Comparison of ENCODE assay signal across 8 cellular contexts in the genomic region with DNA sequence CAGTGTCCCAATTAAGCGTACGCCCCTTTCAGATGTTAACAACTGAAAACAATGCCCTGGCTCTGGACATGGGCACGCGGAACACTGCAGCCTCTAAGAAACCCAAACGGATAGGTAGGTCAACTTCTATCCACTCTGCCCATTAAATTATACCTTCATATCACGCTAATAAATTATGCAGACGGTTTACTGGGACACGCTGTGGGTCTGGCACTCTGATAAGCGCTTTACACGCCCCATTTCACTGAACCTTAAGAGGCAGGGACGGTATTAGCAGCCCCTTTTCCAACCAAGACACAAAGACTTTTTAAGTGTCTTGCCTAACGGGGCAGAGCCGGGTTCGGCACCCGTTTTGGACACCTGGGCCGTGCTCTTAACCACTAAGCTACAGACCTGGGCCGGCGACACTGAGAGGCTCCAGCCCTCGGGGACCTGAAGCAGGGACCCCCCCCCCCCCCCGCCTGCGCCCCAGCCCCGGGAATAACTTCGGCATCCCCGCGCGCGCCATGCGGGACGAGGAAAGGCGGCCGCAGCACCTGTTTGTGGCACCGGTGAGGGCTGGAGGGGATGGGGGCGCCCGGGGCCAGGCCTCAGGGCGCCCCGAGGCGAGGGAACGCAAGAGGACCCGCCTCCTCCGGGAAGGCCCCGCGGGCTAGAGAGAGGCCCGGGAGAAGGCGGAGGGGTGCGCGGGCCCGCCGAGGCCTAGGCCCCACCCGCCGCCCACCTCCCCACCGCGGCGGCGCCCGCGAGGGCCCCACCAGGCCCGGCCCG. TPM values are rescaled to one million over a fixed set of nuclear protein-coding genes. Genes with fewer than 3 reads are reported as not detected.
DNase-seq lines count a peak whose midpoint lies in the region; ATAC-seq, FAIRE-seq and TF ChIP-seq lines count a peak whose summit lies in the region.

No MANE protein-coding gene starts in this region.

- FAIRE-seq in GM19239 (lab: Jason Lieb, UNC) = peak; percentile 11

- H3K36me3 ChIP-seq in HUES48 (ENCODE audit: control insufficient read depth, insufficient read depth, low read length) = peaks cover 7% of the 10 kb centered on the region

- H3K27me3 ChIP-seq in HUES48 (ENCODE audit: control insufficient read depth, insufficient read depth, low read length) = no peaks in the 10 kb centered on the region

- H3K4me1 ChIP-seq in HUES48 (ENCODE audit: control insufficient read depth, insufficient read depth, low read length) = peaks cover 9% of the 10 kb centered on the region; the same call in 1 of the 2 replicates

- TF ChIP-seq CTCF in endothelial cell (IDR thresholded peaks at IDR 0.05; ENCODE audit: unreplicated experiment) = no peak
- no peak for TF ChIP-seq CTCF in nephron (IDR thresholded peaks at IDR 0.05; ENCODE audit: unreplicated experiment in 3 of 3)

- peak overlapping the region; percentile 79 for H3K27ac Mint-ChIP-seq in endothelial cell (ENCODE audit: unreplicated experiment)
- peak overlapping the region; percentile 77 to 95 (median 92) for H3K27ac Mint-ChIP-seq in nephron

- H3K27ac ChIP-seq in HUES48 (ENCODE audit: low read depth, low read length) = peak overlapping the region; percentile 88

- H3K4me1 Mint-ChIP-seq in endothelial cell (ENCODE audit: unreplicated experiment) (peaks cover 25% of the 10 kb centered on the region), nephron (peaks cover 22% of the 10 kb centered on the region)

- H3K27me3 Mint-ChIP-seq in endothelial cell (ENCODE audit: unreplicated experiment) (peaks cover 14% of the 10 kb centered on the region), nephron (ENCODE audit: low read depth) (peaks cover 3% of the 10 kb centered on the region)

- H3K9me3 ChIP-seq in HUES48 (ENCODE audit: control insufficient read depth, insufficient read depth, low read length) = no peaks in the 10 kb centered on the region

- peak overlapping the region; percentile 75 for H3K9ac ChIP-seq in HUES48 (ENCODE audit: low read depth, low read length)

- H3K9me3 Mint-ChIP-seq in endothelial cell (ENCODE audit: unreplicated experiment) (no peaks in the 10 kb centered on the region), nephron (no peaks in the 10 kb centered on the region)

- H3K4me3 ChIP-seq in HUES48 (ENCODE audit: low read depth, low read length) = peak overlapping the region; percentile 96

- no peak for ATAC-seq in GM18909 (IDR thresholded peaks at IDR 0.05; ENCODE audit: poor library complexity, unreplicated experiment)

- H3K36me3 Mint-ChIP-seq in endothelial cell (ENCODE audit: low read depth, unreplicated experiment) = peaks cover 7% of the 10 kb centered on the region
- peaks cover 6% of the 10 kb centered on the region for H3K36me3 Mint-ChIP-seq in nephron (ENCODE audit: low read depth)

- DNase-seq in AG08396 (ENCODE audit: low spot score) (peak; percentile 55), GM19239 (ENCODE audit: insufficient read length, low spot score) (no peak), endothelial cell (ENCODE audit: low spot score) (no peak), ureter (ENCODE audit: low spot score) (peak; percentile 45)
- peak; percentile 39 for DNase-seq in activated CD4-positive, CD25-positive, alpha-beta regulatory T cell treated with anti-CD3 and anti-CD28 coated beads, Interleukin-2, amount 50 U/mL, for 72 hours

- peak overlapping the region; percentile 93 for H3K4me3 Mint-ChIP-seq in endothelial cell (ENCODE audit: unreplicated experiment)
- peak overlapping the region; percentile 86 to 93 (median 92) for H3K4me3 Mint-ChIP-seq in nephron

RNA-seq across cellular contexts. Expression of a gene that starts 0.6 kb away (rescaled TPM):
- total RNA-seq in endothelial cell (ENCODE audit: unreplicated experiment) = 115 TPM
- total RNA-seq in ureter = 88.1 TPM

RNA-seq across cellular contexts. Expression of a gene that starts 31.7 kb away (rescaled TPM):
- total RNA-seq in endothelial cell (ENCODE audit: unreplicated experiment) (29.6 TPM), ureter (33.2 TPM)

Comparison
In these comparisons a context has a peak if more than half of its experiments do, and no peak if none do; other contexts are left out.
1. DNase-seq: peak in AG08396 (single experiment), activated CD4-positive, CD25-positive, alpha-beta regulatory T cell treated with anti-CD3 and anti-CD28 coated beads, Interleukin-2, amount 50 U/mL, for 72 hours (single experiment) and ureter (single experiment); none in GM19239 (single experiment) and endothelial cell (single experiment).